In genomic region chr14:95069547-95069946, GRCh38 we compare ENCODE assay signal across 19 cellular contexts.
DNase-seq lines count a peak whose midpoint lies in the region; TF ChIP-seq lines count a peak whose summit lies in the region.
"Had no signal": no experiment of that assay in that cellular context is flagged by ENCODE, and none has a peak within 500 bp of the region (broad histone marks: within the 10 kb centered on the region; RNA-seq: fewer than 3 reads in every experiment).

No MANE protein-coding gene starts in this region.

- H3K36me3 ChIP-seq in neuronal stem cell (replicated peaks in 1 of 2; ENCODE audit: control insufficient read depth in 2 of 2, insufficient read depth in 2 of 2, low read length in 2 of 2): no peaks in the 10 kb centered on the region
- H3K36me3 ChIP-seq in vagina: no peaks in the 10 kb centered on the region
- H3K36me3 ChIP-seq: BE2C; BLaER1 treated with 17β-estradiol and CSF1 and Interleukin-3, amounts not matched to agents 10 nM and 100 nM had no signal

- no peaks in the 10 kb centered on the region for H3K9me3 ChIP-seq in neuronal stem cell (replicated peaks in 1 of 2; ENCODE audit: control insufficient read depth in 2 of 2, insufficient read depth in 1 of 2, low read depth in 1 of 2, low read length in 2 of 2)
- no peaks in the 10 kb centered on the region for H3K9me3 ChIP-seq in vagina
- H3K9me3 ChIP-seq: A549, BE2C had no signal

- H3K79me1 ChIP-seq in neuronal stem cell (ENCODE audit: low read depth, low read length): no peaks in the 10 kb centered on the region

- TF ChIP-seq POLR2A in vagina (IDR thresholded peaks at IDR 0.05): no peak

- H3K27ac ChIP-seq in neuronal stem cell (replicated peaks; ENCODE audit: low read length) (no peak overlapping the region), vagina (no peak overlapping the region)
- H3K27ac ChIP-seq: A549; BLaER1 treated with 17β-estradiol and CSF1 and Interleukin-3, amounts not matched to agents 10 nM and 100 nM; GM23248 had no signal

- H2BK5ac ChIP-seq in neuronal stem cell (ENCODE audit: low read length): peak overlapping the region; percentile 25

- no peak overlapping the region for H3K4ac ChIP-seq in neuronal stem cell (ENCODE audit: low read length)

- no peak overlapping the region for H4K8ac ChIP-seq in neuronal stem cell (ENCODE audit: low read depth, low read length)

- H3K4me3 ChIP-seq in neuronal stem cell (ENCODE audit: low read length in 2 of 2): no peak overlapping the region
- no peak overlapping the region for H3K4me3 ChIP-seq in vagina
- H3K4me3 ChIP-seq: A549; BLaER1 treated with 17β-estradiol and CSF1 and Interleukin-3, amounts not matched to agents 10 nM and 100 nM; GM23248 had no signal

- no peak overlapping the region for H3K18ac ChIP-seq in neuronal stem cell (ENCODE audit: low read length)

- H2BK120ac ChIP-seq in neuronal stem cell (ENCODE audit: low read depth, low read length): no peak overlapping the region

- H3K4me1 ChIP-seq in neuronal stem cell (ENCODE audit: control insufficient read depth in 2 of 2, insufficient read depth in 1 of 2, low read depth in 1 of 2, low read length in 2 of 2) (peaks cover 4 to 8% of the 10 kb centered on the region in 2 donors), vagina (no peaks in the 10 kb centered on the region)
- H3K4me1 ChIP-seq: A549; BE2C; BLaER1 treated with 17β-estradiol and CSF1 and Interleukin-3, amounts not matched to agents 10 nM and 100 nM had no signal

- H3K14ac ChIP-seq in neuronal stem cell (ENCODE audit: low read length): no peak overlapping the region

- H2BK12ac ChIP-seq in neuronal stem cell (ENCODE audit: low read length): no peak overlapping the region

- intact Hi-C loops in vagina (cut with DNase I): no loop called here

- H4K91ac ChIP-seq in neuronal stem cell (ENCODE audit: low read depth, low read length, poor library complexity): no peak overlapping the region

- DNase-seq in GM13976 (ENCODE audit: low spot score): peak; percentile 9
- DNase-seq in islet precursor cell: peak; percentile 25
- DNase-seq in neuronal stem cell (ENCODE audit: low spot score): no peak
- peak; percentile 43 to 71 for DNase-seq in vagina (ENCODE audit: extremely low spot score in 2 of 2)
- no peak for DNase-seq in stimulated activated CD4-positive, alpha-beta T cell treated with anti-CD3 and anti-CD28 coated beads, Interleukin-15, amount 100 ng/mL, for 24 hours
- DNase-seq in NCI-H2171 treated with DMSO at 0.1 percent for 48 hours (lab: John Stamatoyannopoulos, UW): no peak
- no peak for DNase-seq in stimulated activated CD4-positive, alpha-beta T cell treated with anti-CD3 and anti-CD28 coated beads, Interleukin-4, amount 100 ng/mL, for 1 hour
- DNase-seq: 8988T; ACHN; AML-193; BE2C; CD4-positive, alpha-beta T cell; CD8-positive, alpha-beta memory T cell; DMS53; DND-41; GM23248; HCEC 1CT had no signal

- H3K23ac ChIP-seq in neuronal stem cell (ENCODE audit: low read depth, low read length, poor library complexity): no peak overlapping the region

- peak overlapping the region; percentile 70 for H2BK15ac ChIP-seq in neuronal stem cell (ENCODE audit: low read length)

- no peak for TF ChIP-seq CTCF in GM13976 (IDR thresholded peaks at IDR 0.05; ENCODE audit: borderline replicate concordance, control extremely low read depth, extremely low read depth, insufficient read depth, missing control alignments)
- no peak for TF ChIP-seq CTCF in vagina (IDR thresholded peaks at IDR 0.05)

- no peak overlapping the region for H3K9ac ChIP-seq in neuronal stem cell (ENCODE audit: low read depth, low read length, poor library complexity)
- H3K9ac ChIP-seq: BLaER1 treated with 17β-estradiol and CSF1 and Interleukin-3, amounts not matched to agents 10 nM and 100 nM; GM23248 had no signal

- in situ Hi-C loops in GM13976 (cut with MboI; ENCODE audit: low sequenced_read_pairs, unreplicated experiment): no loop called here

- H3K27me3 ChIP-seq in neuronal stem cell (ENCODE audit: control insufficient read depth in 3 of 3, insufficient read depth in 3 of 3, low read depth in 1 of 3, low read length in 3 of 3) (peaks cover 0 to 10% (median 0%) of the 10 kb centered on the region in 3 experiments), vagina (peaks cover 3% of the 10 kb centered on the region)
- H3K27me3 ChIP-seq: BLaER1 treated with 17β-estradiol and CSF1 and Interleukin-3, amounts not matched to agents 10 nM and 100 nM had no signal

- no peak overlapping the region for H2AFZ ChIP-seq in neuronal stem cell (ENCODE audit: low read length)
- H2AFZ ChIP-seq: GM23248 had no signal

- H2AK5ac ChIP-seq in neuronal stem cell (ENCODE audit: low read depth, low read length): peak overlapping the region; percentile 11

- WGBS in neuronal stem cell (ENCODE audit: extremely low coverage in 2 of 2, insufficient read length in 2 of 2, insufficient replicate concordance in 1 of 2), 2 donors: no CpG with 5 or more reads among the region's 10 CpGs

- H3K4me2 ChIP-seq in neuronal stem cell (ENCODE audit: insufficient read depth, low read length, poor library complexity, severe bottlenecking): no peak overlapping the region
- H3K4me2 ChIP-seq: A549; BLaER1 treated with 17β-estradiol and CSF1 and Interleukin-3, amounts not matched to agents 10 nM and 100 nM had no signal

Comparison
In these comparisons a context has a peak if more than half of its experiments do, and no peak if none do; other contexts are left out.
1. DNase-seq: peak in GM13976 (single experiment), islet precursor cell (single experiment) and vagina (2 of 2); none in neuronal stem cell (single experiment), stimulated activated CD4-positive, alpha-beta T cell treated with anti-CD3 and anti-CD28 coated beads, Interleukin-15, amount 100 ng/mL, for 24 hours (single experiment), NCI-H2171 treated with DMSO at 0.1 percent for 48 hours (single experiment) and stimulated activated CD4-positive, alpha-beta T cell treated with anti-CD3 and anti-CD28 coated beads, Interleukin-4, amount 100 ng/mL, for 1 hour (single experiment).